Comparison of ENCODE assay signal across 18 cellular contexts in the genomic region with DNA sequence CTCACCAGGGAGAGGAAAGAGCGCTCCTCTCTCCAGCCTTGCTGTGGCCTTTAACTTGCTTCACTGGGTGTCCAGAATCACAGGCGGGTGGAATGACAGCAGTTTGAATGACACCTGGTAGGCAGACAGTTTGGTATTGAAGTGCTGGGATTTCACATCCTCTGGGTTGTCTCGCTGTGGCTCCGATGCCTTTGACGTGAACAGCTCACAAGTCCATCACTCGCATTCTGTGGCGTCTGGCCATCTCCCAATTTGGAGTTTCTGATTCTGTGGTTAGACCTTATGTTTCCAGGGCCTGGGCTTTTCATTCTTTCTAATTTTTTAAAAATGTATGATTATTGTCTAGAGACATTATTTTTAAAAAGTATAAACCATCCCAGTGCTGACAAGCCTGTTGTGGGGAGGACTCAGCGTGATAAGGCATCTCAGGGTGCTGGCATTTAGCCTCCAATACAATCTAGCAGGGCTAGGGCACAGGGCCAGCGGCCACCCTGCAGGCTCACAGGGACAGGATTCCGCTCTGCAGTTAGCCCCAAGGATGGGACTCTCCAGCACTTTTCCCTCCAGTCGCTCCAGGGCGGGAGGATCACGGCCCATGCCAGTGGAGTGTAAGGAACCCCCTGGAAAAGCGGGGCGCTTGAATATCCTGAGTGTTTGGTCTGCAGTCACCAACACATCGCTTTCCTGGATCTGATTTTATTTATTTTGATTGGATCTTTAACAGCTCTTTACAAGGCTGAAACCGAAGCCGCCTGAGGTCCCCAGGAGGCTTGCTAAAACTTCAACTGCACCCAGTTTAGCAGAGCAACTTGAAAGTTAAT.
"Had no signal": no experiment of that assay in that cellular context is flagged by ENCODE, and none has a peak within 500 bp of the region (broad histone marks: within the 10 kb centered on the region; RNA-seq: fewer than 3 reads in every experiment).

No MANE protein-coding gene starts in this region.

- DNase-seq: activated CD4-positive, alpha-beta T cell treated with anti-CD3 and anti-CD28 coated beads, Interleukin-2, amount 50 U/mL, for 48 hours; activated CD8-positive, alpha-beta memory T cell treated with anti-CD3 and anti-CD28 coated beads, Interleukin-2, amount 10 ng/mL, durations not matched to agents 7 days and 5 days; activated naive CD4-positive, alpha-beta T cell treated with anti-CD3 and anti-CD28 coated beads for 36 hours; activated T-cell treated with anti-CD3 and anti-CD28 coated beads, Interleukin-2, amount 50 U/mL, for 1 hour; body of pancreas; effector memory CD4-positive, alpha-beta T cell; foreskin keratinocyte; immature natural killer cell; pancreas; stimulated activated naive CD8-positive, alpha-beta T cell treated with anti-CD3 and anti-CD28 coated beads, Interleukin-15, amount 100 ng/mL, for 72 hours; testis had no signal

- H3K27me3 ChIP-seq: body of pancreas, pancreas, testis had no signal

- H3K9me3 Mint-ChIP-seq: activated naive CD4-positive, alpha-beta T cell treated with anti-CD3 and anti-CD28 coated beads for 36 hours; activated T-helper 2 cell treated with anti-CD3 and anti-CD28 coated beads, Interferon-gamma antibody, Interleukin-2, Interleukin-4, amounts not matched to agents 10 μg/mL and 5 μg/mL and 100 μg/mL, durations not matched to agents 14 hours and 24 hours and 36 hours; central memory CD8-positive, alpha-beta T cell; dendritic cell treated with granulocyte-macrophage colony-stimulating factor and Interleukin-4, amounts not matched to agents 40 ng/mL and 50 ng/mL, for 4 days; immature natural killer cell; mesothelial cell of epicardium; stimulated activated naive CD8-positive, alpha-beta T cell treated with anti-CD3 and anti-CD28 coated beads, Interleukin-15, amount 100 ng/mL, for 72 hours had no signal

- H3K4me3 Mint-ChIP-seq: activated CD8-positive, alpha-beta memory T cell treated with anti-CD3 and anti-CD28 coated beads, Interleukin-2, amount 10 ng/mL, durations not matched to agents 7 days and 5 days; activated naive CD4-positive, alpha-beta T cell treated with anti-CD3 and anti-CD28 coated beads for 36 hours; central memory CD8-positive, alpha-beta T cell; dendritic cell treated with granulocyte-macrophage colony-stimulating factor and Interleukin-4, amounts not matched to agents 40 ng/mL and 50 ng/mL, for 4 days; immature natural killer cell; mesothelial cell of epicardium; stimulated activated naive CD8-positive, alpha-beta T cell treated with anti-CD3 and anti-CD28 coated beads, Interleukin-15, amount 100 ng/mL, for 72 hours had no signal

- H3K27me3 Mint-ChIP-seq: activated CD8-positive, alpha-beta memory T cell treated with anti-CD3 and anti-CD28 coated beads, Interleukin-2, amount 10 ng/mL, durations not matched to agents 7 days and 5 days had no signal

- H3K9me3 ChIP-seq: body of pancreas, pancreas, testis had no signal

- H3K27ac Mint-ChIP-seq: activated CD8-positive, alpha-beta memory T cell treated with anti-CD3 and anti-CD28 coated beads, Interleukin-2, amount 10 ng/mL, durations not matched to agents 7 days and 5 days; activated naive CD4-positive, alpha-beta T cell treated with anti-CD3 and anti-CD28 coated beads for 36 hours; activated T-helper 2 cell treated with anti-CD3 and anti-CD28 coated beads, Interferon-gamma antibody, Interleukin-2, Interleukin-4, amounts not matched to agents 10 μg/mL and 5 μg/mL and 100 μg/mL, durations not matched to agents 14 hours and 24 hours and 36 hours; dendritic cell treated with granulocyte-macrophage colony-stimulating factor and Interleukin-4, amounts not matched to agents 40 ng/mL and 50 ng/mL, for 4 days; immature natural killer cell; mesothelial cell of epicardium had no signal

- H3K4me1 ChIP-seq: body of pancreas, foreskin keratinocyte, pancreas had no signal

- H3K36me3 ChIP-seq: pancreas had no signal

- H3K4me3 ChIP-seq: body of pancreas, lung, pancreas, smooth muscle cell, testis had no signal

- H3K36me3 Mint-ChIP-seq: activated CD8-positive, alpha-beta memory T cell treated with anti-CD3 and anti-CD28 coated beads, Interleukin-2, amount 10 ng/mL, durations not matched to agents 7 days and 5 days; immature natural killer cell; mesothelial cell of epicardium had no signal

- ATAC-seq: activated CD8-positive, alpha-beta memory T cell treated with anti-CD3 and anti-CD28 coated beads, Interleukin-2, amount 10 ng/mL, durations not matched to agents 7 days and 5 days; body of pancreas; foreskin keratinocyte; pancreas; stimulated activated naive CD8-positive, alpha-beta T cell treated with anti-CD3 and anti-CD28 coated beads, Interleukin-15, amount 100 ng/mL, for 72 hours had no signal

- H3K27ac ChIP-seq: body of pancreas, foreskin keratinocyte, pancreas, testis, VCaP had no signal

- H3K4me1 Mint-ChIP-seq: activated CD8-positive, alpha-beta memory T cell treated with anti-CD3 and anti-CD28 coated beads, Interleukin-2, amount 10 ng/mL, durations not matched to agents 7 days and 5 days; central memory CD8-positive, alpha-beta T cell; immature natural killer cell; stimulated activated naive CD8-positive, alpha-beta T cell treated with anti-CD3 and anti-CD28 coated beads, Interleukin-15, amount 100 ng/mL, for 72 hours had no signal
